Comparison of ENCODE assay signal across 31 cellular contexts in genomic region chr7:92417913-92418312, GRCh38. TPM values are rescaled to one million over a fixed set of nuclear protein-coding genes. Genes with fewer than 3 reads are reported as not detected.
DNase-seq lines count a peak whose midpoint lies in the region; ATAC-seq, FAIRE-seq and TF ChIP-seq lines count a peak whose summit lies in the region.
"Had no signal": no experiment of that assay in that cellular context is flagged by ENCODE, and none has a peak within 500 bp of the region (broad histone marks: within the 10 kb centered on the region; RNA-seq: fewer than 3 reads in every experiment).

No MANE protein-coding gene starts in this region.

- whole genome bisulfite sequencing in small intestine, 3 donors: 82 to 99% (median 92%) methylated on average over 5 of the region's 5 CpGs

- H3K36me3 ChIP-seq in GM23338 (ENCODE audit: insufficient read depth) (no peaks in the 10 kb centered on the region), small intestine (ENCODE audit: control insufficient read depth in 2 of 2, insufficient read depth in 2 of 2, low read length in 2 of 2) (no peaks in the 10 kb centered on the region)
- H3K36me3 ChIP-seq: adrenal gland, brain microvascular endothelial cell, colonic mucosa, esophagus squamous epithelium, gastroesophageal sphincter, tibial nerve had no signal

- peak; percentile 76 for ATAC-seq in GM23338
- ATAC-seq: activated CD4-positive, CD25-positive, alpha-beta regulatory T cell treated with anti-CD3 and anti-CD28 coated beads, Interleukin-2, amount 50 U/mL, for 24 hours; activated CD8-positive, alpha-beta T cell treated with anti-CD3 and anti-CD28 coated beads, Interleukin-2, amount 10 ng/mL, durations not matched to agents 7 days and 5 days; gastroesophageal sphincter; stimulated activated naive CD8-positive, alpha-beta T cell treated with anti-CD3 and anti-CD28 coated beads, Interleukin-15, amount 100 ng/mL, for 72 hours had no signal

- peak overlapping the region; percentile 57; the same call in 1 of the 2 replicates for H2AFZ ChIP-seq in GM23338

- H3K4me3 ChIP-seq in GM23338 (no peak overlapping the region), iPS-18c (ENCODE audit: insufficient read depth, low read depth, low read length) (0 out of 2 replicates have a peak overlapping the region, but pooled peaks have one; percentile 4), small intestine (ENCODE audit: low read depth in 1 of 2, low read length in 2 of 2) (no peak overlapping the region)
- H3K4me3 ChIP-seq: adrenal gland, colonic mucosa, esophagus squamous epithelium, gastroesophageal sphincter, tibial nerve had no signal

- H3K4me1 ChIP-seq in GM23338 (ENCODE audit: insufficient read depth) (0 out of 2 replicates have a peak, but pooled peaks cover 6% of the 10 kb centered on the region), small intestine (ENCODE audit: control insufficient read depth in 2 of 2, insufficient read depth in 1 of 2, low read depth in 1 of 2, low read length in 1 of 2) (no peaks in the 10 kb centered on the region)
- H3K4me1 ChIP-seq: adrenal gland, colonic mucosa, esophagus squamous epithelium, gastroesophageal sphincter, tibial nerve had no signal

- TF ChIP-seq CTCF in D721Med (IDR thresholded peaks at IDR 0.05; ENCODE audit: insufficient read depth, missing control alignments) (peak; percentile 3), GM23338 (conservative IDR thresholded peaks at IDR 0.05; ENCODE audit: low read depth in 2 of 2) (peak; percentile 46 to 87)

- peaks cover 3% of the 10 kb centered on the region for H3K27me3 Mint-ChIP-seq in GM23338 (ENCODE audit: insufficient read depth, low read depth, poor library complexity)
- H3K27me3 Mint-ChIP-seq: memory B cell had no signal

- H3K27ac ChIP-seq in GM23338 (ENCODE audit: low read depth) (no peak overlapping the region), small intestine (ENCODE audit: low read depth in 1 of 2, low read length in 1 of 2) (no peak overlapping the region)
- H3K27ac ChIP-seq: adrenal gland, brain microvascular endothelial cell, colonic mucosa, esophagus squamous epithelium, gastroesophageal sphincter, tibial nerve had no signal

- no peak overlapping the region for H3K4me3 Mint-ChIP-seq in GM23338
- H3K4me3 Mint-ChIP-seq: activated CD8-positive, alpha-beta T cell treated with anti-CD3 and anti-CD28 coated beads, Interleukin-2, amount 10 ng/mL, durations not matched to agents 7 days and 5 days; CD8-positive, alpha-beta memory T cell; IgD-negative memory B cell; memory B cell; naive B cell; stimulated activated naive CD8-positive, alpha-beta T cell treated with anti-CD3 and anti-CD28 coated beads, Interleukin-15, amount 100 ng/mL, for 72 hours had no signal

- FAIRE-seq in D721Med (lab: Jason Lieb, UNC) (no peak), small intestine (lab: Jason Lieb, UNC) (no peak)

- H3K27me3 ChIP-seq in GM23338 (ENCODE audit: insufficient read depth): no peaks in the 10 kb centered on the region
- H3K27me3 ChIP-seq in small intestine (ENCODE audit: control insufficient read depth in 2 of 2, insufficient read depth in 2 of 2, low read length in 2 of 2): no peaks in the 10 kb centered on the region
- H3K27me3 ChIP-seq: adrenal gland, brain microvascular endothelial cell, colonic mucosa, gastroesophageal sphincter, tibial nerve had no signal

- H3K27ac Mint-ChIP-seq in GM23338: no peak overlapping the region
- H3K27ac Mint-ChIP-seq: activated CD8-positive, alpha-beta T cell treated with anti-CD3 and anti-CD28 coated beads, Interleukin-2, amount 10 ng/mL, durations not matched to agents 7 days and 5 days; CD8-positive, alpha-beta memory T cell; IgD-negative memory B cell; memory B cell; stimulated activated naive CD8-positive, alpha-beta T cell treated with anti-CD3 and anti-CD28 coated beads, Interleukin-15, amount 100 ng/mL, for 72 hours had no signal

- H3K9me2 ChIP-seq in GM23338 (ENCODE audit: insufficient read depth): no peaks in the 10 kb centered on the region

- H3K9me3 ChIP-seq in iPS-18c (ENCODE audit: control insufficient read depth, insufficient read depth, low read length) (no peaks in the 10 kb centered on the region), small intestine (ENCODE audit: control insufficient read depth, low read depth) (no peaks in the 10 kb centered on the region)
- H3K9me3 ChIP-seq: adrenal gland, colonic mucosa, esophagus squamous epithelium, gastroesophageal sphincter, tibial nerve had no signal

- DNase-seq in D721Med (ENCODE audit: insufficient read length, low spot score): no peak
- peak; percentile 66 for DNase-seq in GM23338 (ENCODE audit: low spot score)
- peak; percentile 39 for DNase-seq in SK-N-DZ (ENCODE audit: low spot score)
- DNase-seq in NCI-H748 treated with DMSO at 0.1 percent for 48 hours (lab: John Stamatoyannopoulos, UW): no peak
- no peak for DNase-seq in small intestine
- no peak for DNase-seq in EL
- DNase-seq: activated CD8-positive, alpha-beta T cell treated with anti-CD3 and anti-CD28 coated beads, Interleukin-2, amount 10 ng/mL, durations not matched to agents 7 days and 5 days; activated T-cell treated with anti-CD3 and anti-CD28 coated beads, Interleukin-2, amount 50 U/mL, for 1 hour; adrenal gland; brain microvascular endothelial cell; CD8-positive, alpha-beta memory T cell; colonic mucosa; esophagus squamous epithelium; GOT3; kidney glomerular epithelial cell; naive B cell; NCI-H146; NK-92 treated with Interleukin-12 subunit alpha and Interleukin-12 subunit beta, amount 100 ng/mL, for 24 hours; stimulated activated CD4-positive, alpha-beta T cell treated with anti-CD3 and anti-CD28 coated beads, Interleukin-12 subunit alpha, Interleukin-12 subunit beta, amount 100 ng/mL, for 4 hours; stimulated activated naive CD8-positive, alpha-beta T cell treated with anti-CD3 and anti-CD28 coated beads, Interleukin-15, amount 100 ng/mL, for 72 hours; T-helper 9 cell had no signal

- peaks cover 2% of the 10 kb centered on the region; the same call in 1 of the 3 replicates for H3K4me1 Mint-ChIP-seq in GM23338
- H3K4me1 Mint-ChIP-seq: CD8-positive, alpha-beta memory T cell; IgD-negative memory B cell; memory B cell; naive B cell; stimulated activated naive CD8-positive, alpha-beta T cell treated with anti-CD3 and anti-CD28 coated beads, Interleukin-15, amount 100 ng/mL, for 72 hours had no signal

- H3K9me3 Mint-ChIP-seq in GM23338: no peaks in the 10 kb centered on the region
- H3K9me3 Mint-ChIP-seq: CD8-positive, alpha-beta memory T cell; IgD-negative memory B cell; memory B cell; naive B cell; stimulated activated naive CD8-positive, alpha-beta T cell treated with anti-CD3 and anti-CD28 coated beads, Interleukin-15, amount 100 ng/mL, for 72 hours had no signal

- H3K36me3 Mint-ChIP-seq in GM23338 (ENCODE audit: low read depth): no peaks in the 10 kb centered on the region
- H3K36me3 Mint-ChIP-seq: CD8-positive, alpha-beta memory T cell; IgD-negative memory B cell; memory B cell; naive B cell had no signal

- H3K79me2 ChIP-seq in GM23338 (replicated peaks; ENCODE audit: insufficient read depth): no peaks in the 10 kb centered on the region

- H4K20me1 ChIP-seq in GM23338 (replicated peaks; ENCODE audit: insufficient read depth): no peaks in the 10 kb centered on the region

- H3K4me2 ChIP-seq in GM23338: no peak overlapping the region

- no peaks in the 10 kb centered on the region for H3F3A ChIP-seq in GM23338 (replicated peaks; ENCODE audit: low read depth)

TF ChIP-seq in GM23338, 12 proteins besides CTCF, POLR2A, EP300 and RAD21 (continues in another document):
- TF ChIP-seq STAT1 (IDR thresholded peaks at IDR 0.05; ENCODE audit: unreplicated experiment) (no peak), EZH2 (IDR thresholded peaks at IDR 0.05; ENCODE audit: low read depth, unreplicated experiment) (no peak), ETS1 (IDR thresholded peaks at IDR 0.05) (no peak), EZH2phosphoT487 (IDR thresholded peaks at IDR 0.05; ENCODE audit: unreplicated experiment) (no peak)

RNA-seq across cellular contexts. Expression of gene GATAD1, which starts 29.4 kb away (rescaled TPM):
- 27.9 and 30.8 TPM in 2 replicates for total RNA-seq in GM23338 (2014; rRNA removed; shearing (Covaris generic))
- polyA plus RNA-seq in GM23338 (2016; fragmentation: Nextera tagmentation; extraction: Ambion mirVana) (15.1 and 15.4 TPM in 2 replicates), small intestine (10 to 100 TPM; 13.6 to 15.9 (median 15.1) TPM)
- polyA plus RNA-seq in SK-N-DZ (2014; cell fraction: cytosol; rRNA removed): 30.3 and 31.2 TPM in 2 replicates
- polyA plus RNA-seq in SK-N-DZ (2014; cell fraction: nucleus; rRNA removed): 15.5 and 22.5 TPM in 2 replicates

RNA-seq across cellular contexts. Expression of gene ERVW-1, which starts 59.8 kb away (rescaled TPM):
- total RNA-seq in GM23338 (2014; rRNA removed; shearing (Covaris generic)): 0.07 TPM in 1 of 2 replicates, not detected in the other
- polyA plus RNA-seq in GM23338 (2016; fragmentation: Nextera tagmentation; extraction: Ambion mirVana): not detected in 2 replicates
- not detected in 2 replicates for polyA plus RNA-seq in SK-N-DZ (2014; cell fraction: cytosol; rRNA removed)
- polyA plus RNA-seq in SK-N-DZ (2014; cell fraction: nucleus; rRNA removed): not detected in 2 replicates
- polyA plus RNA-seq in small intestine: under 1 TPM in 1 of 3 donors, not detected in 2; 0.01 TPM
- total RNA-seq: activated CD8-positive, alpha-beta T cell treated with anti-CD3 and anti-CD28 coated beads, Interleukin-2, amount 10 ng/mL, durations not matched to agents 7 days and 5 days; adrenal gland; CD8-positive, alpha-beta memory T cell; colonic mucosa; Daoy; esophagus squamous epithelium; gastroesophageal sphincter; MCF 10A; osteoblast; RPMI7951; tibial nerve had no signal
- polyA plus RNA-seq: adrenal gland; CD8-positive, alpha-beta memory T cell had no signal

Comparison
In these comparisons a context has a peak if more than half of its experiments do, and no peak if none do; other contexts are left out.
1. DNase-seq: peak in GM23338 (single experiment) and SK-N-DZ (single experiment); none in D721Med (single experiment), NCI-H748 treated with DMSO at 0.1 percent for 48 hours (single experiment), small intestine (single experiment) and EL (single experiment).